ENCODE assay signal across 9 cellular contexts in genomic region chr12:88111074-88111652, GRCh38.
A peak's percentile ranks its signal among the peaks of the same experiment; 100 is the strongest.
DNase-seq lines count a peak whose midpoint lies in the region; TF ChIP-seq lines count a peak whose summit lies in the region.
"Had no signal": no experiment of that assay in that cellular context is flagged by ENCODE, and none has a peak within 500 bp of the region (broad histone marks: within the 10 kb centered on the region; RNA-seq: fewer than 3 reads in every experiment).

No MANE protein-coding gene starts in this region.

- H3K4me3 Mint-ChIP-seq in nephron: no peak overlapping the region
- H3K4me3 Mint-ChIP-seq: central memory CD8-positive, alpha-beta T cell had no signal

- peak overlapping the region; percentile 33 for H3K4me3 ChIP-seq in coronary artery

- H3K27ac Mint-ChIP-seq in nephron: peak overlapping the region in 1 of 3 experiments; percentile 26

- H3K27ac ChIP-seq in coronary artery: no peak overlapping the region

- no peaks in the 10 kb centered on the region for H3K4me1 Mint-ChIP-seq in nephron
- H3K4me1 Mint-ChIP-seq: central memory CD8-positive, alpha-beta T cell had no signal

- H3K36me3 Mint-ChIP-seq in nephron (ENCODE audit: low read depth): peaks cover 41% of the 10 kb centered on the region

- H3K27me3 Mint-ChIP-seq in nephron (ENCODE audit: low read depth): no peaks in the 10 kb centered on the region
- H3K27me3 Mint-ChIP-seq: central memory CD8-positive, alpha-beta T cell had no signal

- TF ChIP-seq CTCF in GM20000 (IDR thresholded peaks at IDR 0.05; ENCODE audit: extremely low read depth, missing control alignments): no peak
- no peak for TF ChIP-seq CTCF in coronary artery (IDR thresholded peaks at IDR 0.05)
- peak; percentile 21 to 32 (median 30) for TF ChIP-seq CTCF in nephron (IDR thresholded peaks at IDR 0.05; ENCODE audit: unreplicated experiment in 3 of 3)

- no peaks in the 10 kb centered on the region for H3K9me3 Mint-ChIP-seq in nephron
- H3K9me3 Mint-ChIP-seq: central memory CD8-positive, alpha-beta T cell had no signal

- DNase-seq in AG20443 (ENCODE audit: low spot score) (peak; percentile 24), GM20000 (ENCODE audit: low spot score) (peak; percentile 21), NCI-H2196 (lab: John Stamatoyannopoulos, UW; ENCODE audit: unreplicated experiment) (peak; percentile 60), coronary artery (ENCODE audit: low spot score) (no peak), SKM-1 (lab: John Stamatoyannopoulos, UW; ENCODE audit: unreplicated experiment) (no peak), GDM1 (lab: John Stamatoyannopoulos, UW) (no peak), NCI-H524 treated with DMSO at 0.1 percent for 48 hours (lab: John Stamatoyannopoulos, UW) (no peak)

Comparison
In these comparisons a context has a peak if more than half of its experiments do, and no peak if none do; other contexts are left out.
1. DNase-seq: peak in AG20443 (single experiment), GM20000 (single experiment) and NCI-H2196 (single experiment); none in coronary artery (single experiment), SKM-1 (single experiment), GDM1 (single experiment) and NCI-H524 treated with DMSO at 0.1 percent for 48 hours (single experiment).
2. CTCF ChIP-seq: peak in nephron (3 of 3); none in GM20000 (single experiment) and coronary artery (single experiment).